Comparison of ENCODE assay signal across 27 cellular contexts in genomic region chr3:45027406-45027805, GRCh38. TPM values are rescaled to one million over a fixed set of nuclear protein-coding genes. Genes with fewer than 3 reads are reported as not detected.
DNase-seq lines count a peak whose midpoint lies in the region; ATAC-seq, FAIRE-seq and TF ChIP-seq lines count a peak whose summit lies in the region.
"Had no signal": no experiment of that assay in that cellular context is flagged by ENCODE, and none has a peak within 500 bp of the region (broad histone marks: within the 10 kb centered on the region; RNA-seq: fewer than 3 reads in every experiment).

No MANE protein-coding gene starts in this region.

- WGBS in heart left ventricle, 4 donors: 64 to 78% (median 74%) methylated on average over 4 of the region's 4 CpGs
- 86 to 92% methylated on average over 4 of the region's 4 CpGs for WGBS in sigmoid colon, 2 donors

- no peaks in the 10 kb centered on the region for H3K27me3 ChIP-seq in heart left ventricle
- no peaks in the 10 kb centered on the region for H3K27me3 ChIP-seq in sigmoid colon
- no peaks in the 10 kb centered on the region for H3K27me3 ChIP-seq in uterus
- H3K27me3 ChIP-seq: BE2C, MG63, testis had no signal

- DNase-seq in heart left ventricle: no peak
- no peak for DNase-seq in Right ventricle myocardium inferior (ENCODE audit: missing footprints)
- no peak for DNase-seq in kidney
- no peak for DNase-seq in sigmoid colon
- DNase-seq in uterus: no peak
- DNase-seq in dedifferentiated amniotic fluid mesenchymal stem cell (ENCODE audit: extremely low spot score): no peak
- DNase-seq in central memory CD4-positive, alpha-beta T cell: no peak
- no peak for DNase-seq in activated CD8-positive, alpha-beta T cell treated with anti-CD3 and anti-CD28 coated beads, Interleukin-2, amount 10 ng/mL, durations not matched to agents 7 days and 5 days
- DNase-seq: 8988T; activated B cell treated with CpG ODN at 0.5 μM for 24 hours; activated CD4-positive, alpha-beta memory T cell treated with anti-CD3 and anti-CD28 coated beads, Interleukin-2, amount 10 ng/mL, durations not matched to agents 7 days and 5 days; activated naive CD4-positive, alpha-beta T cell treated with Interleukin-2 at 50 U/mL for 16 hours; activated T-cell treated with anti-CD3 and anti-CD28 coated beads, Interleukin-2, amount 50 U/mL, for 1 hour; BE2C; COR-L47; cortex of kidney; naive thymus-derived CD4-positive, alpha-beta T cell; NCI-H1436; NCI-H69; posterior cingulate gyrus; stimulated activated CD8-positive, alpha-beta memory T cell treated with anti-CD3 and anti-CD28 coated beads, Interleukin-4, amount 100 ng/mL, for 48 hours; testis had no signal

- H3K4me1 Mint-ChIP-seq in activated CD8-positive, alpha-beta T cell treated with anti-CD3 and anti-CD28 coated beads, Interleukin-2, amount 10 ng/mL, durations not matched to agents 7 days and 5 days (ENCODE audit: low read depth): no peaks in the 10 kb centered on the region
- H3K4me1 Mint-ChIP-seq: activated B cell treated with CpG ODN at 0.5 μM for 24 hours; activated CD4-positive, alpha-beta memory T cell treated with anti-CD3 and anti-CD28 coated beads, Interleukin-2, amount 10 ng/mL, durations not matched to agents 7 days and 5 days had no signal

- TF ChIP-seq POLR2A in heart left ventricle (IDR thresholded peaks at IDR 0.05): no peak
- no peak for TF ChIP-seq POLR2A in sigmoid colon (IDR thresholded peaks at IDR 0.05)
- TF ChIP-seq POLR2A in uterus (IDR thresholded peaks at IDR 0.05): no peak

- intact Hi-C loops in heart left ventricle (cut with DNase I): loop anchor here in 2 of 10 donors (2.0 to 10.0 kb wide), 2 partner anchors 17 to 53 kb away; partner anchors contain the start of genes EXOSC7 (in 1 of the 2) and ZDHHC3 (in 1 of the 2)
- intact Hi-C loops in Right ventricle myocardium inferior (cut with DNase I): loop anchor here (2.0 to 5.0 kb wide), 2 partner anchors 33 to 50 kb away; partner anchors contain the start of genes EXOSC7 and ZDHHC3
- intact Hi-C loops in kidney (cut with DNase I): no loop called here
- intact Hi-C loops in sigmoid colon (cut with DNase I): no loop called here
- intact Hi-C loops in uterus (cut with DNase I; ENCODE audit: low total_unique reads): no loop called here

- CTCF ChIA-PET in activated CD8-positive, alpha-beta T cell treated with anti-CD3 and anti-CD28 coated beads, Interleukin-2, amount 10 ng/mL, durations not matched to agents 7 days and 5 days (lab: Charles Lee): interaction anchor here (0.7 kb wide), 1 partner anchor 183 kb away, joined by 3 read pairs; no protein-coding TSS in a partner anchor

- ATAC-seq in heart left ventricle (no peak), Right ventricle myocardium inferior (no peak)
- ATAC-seq in activated CD8-positive, alpha-beta T cell treated with anti-CD3 and anti-CD28 coated beads, Interleukin-2, amount 10 ng/mL, durations not matched to agents 7 days and 5 days: no peak
- ATAC-seq: naive thymus-derived CD4-positive, alpha-beta T cell had no signal

- FAIRE-seq in kidney (lab: Jason Lieb, UNC): no peak
- FAIRE-seq: astrocyte had no signal

- peak overlapping the region in 1 of 2 donors; percentile 29 for H3K9ac ChIP-seq in kidney (ENCODE audit: low read length in 2 of 2)

- TF ChIP-seq CTCF in heart left ventricle (IDR thresholded peaks at IDR 0.05) (no peak), kidney (IDR thresholded peaks at IDR 0.05; ENCODE audit: borderline replicate concordance, extremely low read depth, insufficient read depth) (no peak), sigmoid colon (IDR thresholded peaks at IDR 0.05) (no peak), uterus (IDR thresholded peaks at IDR 0.05) (no peak)

- H3K27ac ChIP-seq in heart left ventricle: peak overlapping the region; percentile 58 to 93 (median 76)
- peak overlapping the region; percentile 34 to 40 for H3K27ac ChIP-seq in kidney (ENCODE audit: low read depth in 2 of 2, low read length in 2 of 2)
- peak overlapping the region; percentile 34 to 78 (median 66) for H3K27ac ChIP-seq in sigmoid colon
- H3K27ac ChIP-seq in uterus: peak overlapping the region; percentile 46 to 72
- H3K27ac ChIP-seq: HL-60 had no signal

- H3K4me3 ChIP-seq in heart left ventricle (peak overlapping the region in 11 of 12 donors; percentile 40 to 69 (median 51)), kidney (ENCODE audit: low read length in 2 of 2) (peak overlapping the region; percentile 47 to 69), sigmoid colon (peak overlapping the region in 1 of 4 donors; percentile 32), uterus (peak overlapping the region in 1 of 2 donors; percentile 12)
- H3K4me3 ChIP-seq: MG63 had no signal

- no peaks in the 10 kb centered on the region for H3K36me3 Mint-ChIP-seq in activated CD8-positive, alpha-beta T cell treated with anti-CD3 and anti-CD28 coated beads, Interleukin-2, amount 10 ng/mL, durations not matched to agents 7 days and 5 days (ENCODE audit: low read depth)

- H3K4me1 ChIP-seq in heart left ventricle (peaks cover 0 to 70% (median 44%) of the 10 kb centered on the region in 12 donors), kidney (ENCODE audit: control insufficient read depth in 1 of 2, insufficient read depth in 1 of 2, low read depth in 1 of 2, low read length in 2 of 2) (peaks cover 0 to 15% of the 10 kb centered on the region in 2 donors), sigmoid colon (peaks cover 0 to 65% (median 31%) of the 10 kb centered on the region in 4 donors), uterus (peaks cover 0 to 7% of the 10 kb centered on the region in 2 donors)
- H3K4me1 ChIP-seq: BE2C had no signal

- peaks cover 3% of the 10 kb centered on the region for H3K27me3 Mint-ChIP-seq in activated CD8-positive, alpha-beta T cell treated with anti-CD3 and anti-CD28 coated beads, Interleukin-2, amount 10 ng/mL, durations not matched to agents 7 days and 5 days (ENCODE audit: low read depth)

- H3K9me3 Mint-ChIP-seq in activated CD8-positive, alpha-beta T cell treated with anti-CD3 and anti-CD28 coated beads, Interleukin-2, amount 10 ng/mL, durations not matched to agents 7 days and 5 days (ENCODE audit: insufficient read depth): no peaks in the 10 kb centered on the region
- H3K9me3 Mint-ChIP-seq: activated B cell treated with CpG ODN at 0.5 μM for 24 hours; activated CD4-positive, alpha-beta memory T cell treated with anti-CD3 and anti-CD28 coated beads, Interleukin-2, amount 10 ng/mL, durations not matched to agents 7 days and 5 days; T-helper 2 cell treated with Interferon-gamma antibody and Interleukin-4, amounts not matched to agents 5 μg/mL and 100 μg/mL, for 36 hours had no signal

- H3K36me3 ChIP-seq in heart left ventricle (peaks cover 0 to 18% (median 13%) of the 10 kb centered on the region in 9 donors), kidney (ENCODE audit: control insufficient read depth in 1 of 2, insufficient read depth in 2 of 2, low read length in 2 of 2) (peaks cover 0 to 4% of the 10 kb centered on the region in 2 donors), sigmoid colon (no peaks in the 10 kb centered on the region), uterus (no peaks in the 10 kb centered on the region)
- H3K36me3 ChIP-seq: BE2C, MG63 had no signal

- H3K27ac Mint-ChIP-seq in activated CD8-positive, alpha-beta T cell treated with anti-CD3 and anti-CD28 coated beads, Interleukin-2, amount 10 ng/mL, durations not matched to agents 7 days and 5 days: no peak overlapping the region
- H3K27ac Mint-ChIP-seq: activated B cell treated with CpG ODN at 0.5 μM for 24 hours; activated CD4-positive, alpha-beta memory T cell treated with anti-CD3 and anti-CD28 coated beads, Interleukin-2, amount 10 ng/mL, durations not matched to agents 7 days and 5 days had no signal

- no peak for TF ChIP-seq EP300 in sigmoid colon (IDR thresholded peaks at IDR 0.05)

- POLR2A ChIA-PET in activated CD8-positive, alpha-beta T cell treated with anti-CD3 and anti-CD28 coated beads, Interleukin-2, amount 10 ng/mL, durations not matched to agents 7 days and 5 days (lab: Charles Lee): no interaction called here

- H3K4me3 Mint-ChIP-seq in activated CD8-positive, alpha-beta T cell treated with anti-CD3 and anti-CD28 coated beads, Interleukin-2, amount 10 ng/mL, durations not matched to agents 7 days and 5 days: no peak overlapping the region
- H3K4me3 Mint-ChIP-seq: activated B cell treated with CpG ODN at 0.5 μM for 24 hours; activated CD4-positive, alpha-beta memory T cell treated with anti-CD3 and anti-CD28 coated beads, Interleukin-2, amount 10 ng/mL, durations not matched to agents 7 days and 5 days; naive thymus-derived CD4-positive, alpha-beta T cell; T-helper 2 cell treated with Interferon-gamma antibody and Interleukin-4, amounts not matched to agents 5 μg/mL and 100 μg/mL, for 36 hours had no signal

- H3K9me3 ChIP-seq in heart left ventricle: no peaks in the 10 kb centered on the region
- no peaks in the 10 kb centered on the region for H3K9me3 ChIP-seq in kidney (ENCODE audit: control insufficient read depth in 1 of 2, low read length in 2 of 2)
- no peaks in the 10 kb centered on the region for H3K9me3 ChIP-seq in sigmoid colon
- H3K9me3 ChIP-seq in uterus: no peaks in the 10 kb centered on the region
- H3K9me3 ChIP-seq: BE2C, MG63, testis had no signal

RNA-seq across cellular contexts. Expression of gene CLEC3B, which starts 1.3 kb away (rescaled TPM):
- total RNA-seq in heart left ventricle: 100 to 1,000 TPM in 2 of 9 donors, 10 to 100 TPM in 7; 34.8 to 131 (median 71.3) TPM
- 100 to 1,000 TPM; 114 to 205 TPM for polyA plus RNA-seq in heart left ventricle
- 70.8 TPM for total RNA-seq in Right ventricle myocardium inferior
- 45.3 TPM for total RNA-seq in kidney
- polyA plus RNA-seq in kidney (ENCODE audit: insufficient read depth, low read depth, low replicate concordance): 284 TPM
- 10 to 100 TPM; 21.3 to 97.2 (median 40.3) TPM for total RNA-seq in sigmoid colon
- polyA plus RNA-seq in sigmoid colon: 10 to 100 TPM in 2 of 3 donors, 1 to 10 TPM in 1; 8.8 to 50.5 (median 35.3) TPM
- 100 to 1,000 TPM in 1 of 4 donors, 10 to 100 TPM in 3; 35.0 to 248 (median 62.6) TPM for total RNA-seq in uterus
- total RNA-seq in activated CD8-positive, alpha-beta T cell treated with anti-CD3 and anti-CD28 coated beads, Interleukin-2, amount 10 ng/mL, durations not matched to agents 7 days and 5 days: under 1 TPM; 0.29 TPM
- total RNA-seq: activated B cell treated with CpG ODN at 0.5 μM for 24 hours; activated CD4-positive, alpha-beta memory T cell treated with anti-CD3 and anti-CD28 coated beads, Interleukin-2, amount 10 ng/mL, durations not matched to agents 7 days and 5 days; SK-MEL-5 had no signal
- polyA plus RNA-seq: naive thymus-derived CD4-positive, alpha-beta T cell had no signal

RNA-seq across cellular contexts. Expression of gene EXOSC7, which starts 51.4 kb away (rescaled TPM):
- 10 to 100 TPM; 23.8 to 87.3 (median 30.7) TPM for total RNA-seq in heart left ventricle
- 10 to 100 TPM; 34.8 to 52.5 TPM for polyA plus RNA-seq in heart left ventricle
- total RNA-seq in Right ventricle myocardium inferior: 23.1 TPM
- total RNA-seq in kidney: 43.8 TPM
- polyA plus RNA-seq in kidney (ENCODE audit: insufficient read depth, low read depth, low replicate concordance): 71.8 TPM
- total RNA-seq in sigmoid colon: 10 to 100 TPM; 26.9 to 44.3 (median 34.9) TPM
- polyA plus RNA-seq in sigmoid colon: 10 to 100 TPM; 16.2 to 40.3 (median 17.3) TPM
- 10 to 100 TPM in 3 of 4 donors, 1 to 10 TPM in 1; 2.4 to 39.2 (median 30.0) TPM for total RNA-seq in uterus
- 10 to 100 TPM; 49.5 to 50.1 TPM for total RNA-seq in activated CD8-positive, alpha-beta T cell treated with anti-CD3 and anti-CD28 coated beads, Interleukin-2, amount 10 ng/mL, durations not matched to agents 7 days and 5 days

RNA-seq across cellular contexts. Expression of gene ZDHHC3, which starts 51.4 kb away (rescaled TPM):
- total RNA-seq in heart left ventricle: 10 to 100 TPM; 40.5 to 94.7 (median 52.7) TPM
- 10 to 100 TPM; 17.9 to 54.0 TPM for polyA plus RNA-seq in heart left ventricle
- total RNA-seq in Right ventricle myocardium inferior: 35.8 TPM
- 71.5 TPM for total RNA-seq in kidney
- polyA plus RNA-seq in kidney (ENCODE audit: insufficient read depth, low read depth, low replicate concordance): 60.2 TPM
- total RNA-seq in sigmoid colon: 10 to 100 TPM; 43.2 to 62.9 (median 46.3) TPM
- 10 to 100 TPM; 77.2 to 82.8 (median 78.1) TPM for polyA plus RNA-seq in sigmoid colon
- 10 to 100 TPM; 29.7 to 76.2 (median 56.2) TPM for total RNA-seq in uterus
- total RNA-seq in activated CD8-positive, alpha-beta T cell treated with anti-CD3 and anti-CD28 coated beads, Interleukin-2, amount 10 ng/mL, durations not matched to agents 7 days and 5 days: 10 to 100 TPM; 62.3 to 71.3 TPM

Comparison
In these comparisons a context has a peak if more than half of its experiments do, and no peak if none do; other contexts are left out.
1. RNA of gene CLEC3B, which starts 1.3 kb away (total RNA-seq): 34.8 to 131 TPM in heart left ventricle, 70.8 TPM in Right ventricle myocardium inferior (single experiment), 35.0 to 248 TPM in uterus, 21.3 to 97.2 TPM in sigmoid colon and 45.3 TPM in kidney (single experiment); 0.29 TPM in activated CD8-positive, alpha-beta T cell treated with anti-CD3 and anti-CD28 coated beads, Interleukin-2, amount 10 ng/mL, durations not matched to agents 7 days and 5 days; every median in the first group is over 10 times any median in the second.
2. Peak in every context shown above with its lines, with median percentiles within 50 percentile points of each other: H3K27ac ChIP-seq.